ENCODE assay signal across 16 cellular contexts in genomic region chr10:78313047-78313381, GRCh38.
"Had no signal": no experiment of that assay in that cellular context is flagged by ENCODE, and none has a peak within 500 bp of the region (broad histone marks: within the 10 kb centered on the region; RNA-seq: fewer than 3 reads in every experiment).

No MANE protein-coding gene starts in this region.

- DNase-seq: activated B cell treated with CpG ODN at 0.5 μM for 24 hours; activated CD4-positive, alpha-beta T cell treated with anti-CD3 and anti-CD28 coated beads for 36 hours; activated CD4-positive, alpha-beta T cell treated with anti-CD3 and anti-CD28 coated beads, Interleukin-2, amount 50 U/mL, for 4 hours; activated naive CD4-positive, alpha-beta T cell treated with Interleukin-2 at 50 U/mL for 16 hours; activated naive CD8-positive, alpha-beta T cell treated with anti-CD3 and anti-CD28 coated beads for 36 hours; activated T-cell treated with anti-CD3 and anti-CD28 coated beads, Interleukin-2, amount 50 U/mL, for 4 hours; dorsolateral prefrontal cortex; effector memory CD8-positive, alpha-beta T cell; hypothalamus; left ventricle myocardium superior; mammary epithelial cell; naive B cell; nucleus accumbens; stimulated activated CD4-positive, alpha-beta T cell treated with anti-CD3 and anti-CD28 coated beads, Interleukin-4, amount 100 ng/mL, for 24 hours; stimulated activated naive CD4-positive, alpha-beta T cell treated with Interleukin-2 at 50 U/mL for 16 hours; T-helper 9 cell had no signal

- H3K4me3 ChIP-seq: dorsolateral prefrontal cortex had no signal

- H3K27ac ChIP-seq: dorsolateral prefrontal cortex had no signal

- ATAC-seq: activated CD4-positive, alpha-beta T cell treated with anti-CD3 and anti-CD28 coated beads for 36 hours; activated T-cell treated with anti-CD3 and anti-CD28 coated beads, Interleukin-2, amount 50 U/mL, for 4 hours; effector memory CD8-positive, alpha-beta T cell had no signal

- H3K27me3 ChIP-seq: dorsolateral prefrontal cortex had no signal
